ENCODE assay signal across 20 cellular contexts in genomic region chr2:175571078-175571653, GRCh38.
"Had no signal": no experiment of that assay in that cellular context is flagged by ENCODE, and none has a peak within 500 bp of the region (broad histone marks: within the 10 kb centered on the region; RNA-seq: fewer than 3 reads in every experiment).

No MANE protein-coding gene starts in this region.

- ATAC-seq: effector memory CD8-positive, alpha-beta T cell; gastroesophageal sphincter; naive thymus-derived CD8-positive, alpha-beta T cell had no signal

- H3K27ac ChIP-seq: colonic mucosa, dorsolateral prefrontal cortex, esophagus squamous epithelium, gastroesophageal sphincter, left ventricle myocardium inferior, sigmoid colon, tibial artery had no signal

- H3K4me1 ChIP-seq: colonic mucosa, esophagus squamous epithelium, gastroesophageal sphincter, left ventricle myocardium inferior, sigmoid colon, tibial artery had no signal

- DNase-seq: activated CD4-positive, alpha-beta memory T cell treated with anti-CD3 and anti-CD28 coated beads for 36 hours; activated CD4-positive, alpha-beta T cell treated with anti-CD3 and anti-CD28 coated beads for 48 hours; activated naive CD4-positive, alpha-beta T cell treated with Interleukin-2 at 50 U/mL for 16 hours; activated naive CD8-positive, alpha-beta T cell treated with anti-CD3 and anti-CD28 coated beads for 36 hours; activated T-cell treated with anti-CD3 and anti-CD28 coated beads, Interleukin-2, amount 50 U/mL, for 48 hours; amniotic stem cell; colonic mucosa; dorsolateral prefrontal cortex; effector memory CD8-positive, alpha-beta T cell; esophagus squamous epithelium; head of caudate nucleus; hypothalamus; left ventricle myocardium inferior; naive thymus-derived CD8-positive, alpha-beta T cell; retina; sigmoid colon; stimulated activated CD4-positive, alpha-beta T cell treated with anti-CD3 and anti-CD28 coated beads, Interleukin-4, amount 100 ng/mL, for 4 hours; stimulated activated naive CD8-positive, alpha-beta T cell treated with anti-CD3 and anti-CD28 coated beads, Interleukin-15, amount 100 ng/mL, for 72 hours; tibial artery had no signal

- H3K4me3 ChIP-seq: colonic mucosa, dorsolateral prefrontal cortex, esophagus squamous epithelium, gastroesophageal sphincter, left ventricle myocardium inferior, sigmoid colon, tibial artery had no signal

- H3K9me3 ChIP-seq: colonic mucosa, esophagus squamous epithelium, gastroesophageal sphincter, left ventricle myocardium inferior, sigmoid colon, tibial artery had no signal

- H3K36me3 ChIP-seq: colonic mucosa, esophagus squamous epithelium, gastroesophageal sphincter, left ventricle myocardium inferior, sigmoid colon, tibial artery had no signal

- H3K27me3 ChIP-seq: colonic mucosa, esophagus squamous epithelium, gastroesophageal sphincter, sigmoid colon, tibial artery had no signal
